In genomic region chr2:162520959-162521358, GRCh38 we compare ENCODE assay signal across 26 cellular contexts.
"Had no signal": no experiment of that assay in that cellular context is flagged by ENCODE, and none has a peak within 500 bp of the region (broad histone marks: within the 10 kb centered on the region; RNA-seq: fewer than 3 reads in every experiment).

No MANE protein-coding gene starts in this region.

- H3K4me1 ChIP-seq: body of pancreas, colonic mucosa, gastrocnemius medialis, left ventricle myocardium inferior, neural progenitor cell, spleen, suprapubic skin, tibial artery, upper lobe of right lung had no signal

- H3K4me2 ChIP-seq: neural progenitor cell had no signal

- ATAC-seq: activated CD4-positive, alpha-beta T cell treated with anti-CD3 and anti-CD28 coated beads for 36 hours; activated naive CD4-positive, alpha-beta T cell treated with anti-CD3 and anti-CD28 coated beads, Interleukin-2, amount 50 U/mL, for 72 hours; activated T-cell treated with anti-CD3 and anti-CD28 coated beads, Interleukin-2, amount 50 U/mL, for 72 hours; body of pancreas; gastrocnemius medialis; natural killer cell; right cardiac atrium; upper lobe of right lung had no signal

- H2AFZ ChIP-seq: neural progenitor cell had no signal

- H3K4me3 ChIP-seq: body of pancreas, colonic mucosa, gastrocnemius medialis, left ventricle myocardium inferior, lung, neural progenitor cell, spleen, suprapubic skin, tibial artery, upper lobe of right lung had no signal

- H3K4me3 Mint-ChIP-seq: activated CD4-positive, alpha-beta T cell treated with anti-CD3 and anti-CD28 coated beads for 36 hours; activated T-cell treated with anti-CD3 and anti-CD28 coated beads, Interleukin-2, amount 50 U/mL, for 72 hours; immature natural killer cell; natural killer cell; neural progenitor cell had no signal

- H3K4me1 Mint-ChIP-seq: activated CD4-positive, alpha-beta T cell treated with anti-CD3 and anti-CD28 coated beads for 36 hours; immature natural killer cell; natural killer cell had no signal

- DNase-seq: activated CD4-positive, alpha-beta T cell treated with anti-CD3 and anti-CD28 coated beads for 36 hours; activated CD4-positive, CD25-positive, alpha-beta regulatory T cell; activated naive CD4-positive, alpha-beta T cell; activated T-cell treated with anti-CD3 and anti-CD28 coated beads for 4 hours; activated T-cell treated with anti-CD3 and anti-CD28 coated beads, Interleukin-2, amount 50 U/mL, for 72 hours; aorta; body of pancreas; cerebellar nuclear complex; colonic mucosa; effector CD8-positive, alpha-beta T cell; erythroblast; gastrocnemius medialis; hypothalamus; immature natural killer cell; left ventricle myocardium inferior; mesendoderm; natural killer cell; right cardiac atrium; spleen; stimulated activated naive CD4-positive, alpha-beta T cell; tibial artery; upper lobe of right lung had no signal

- H3K27me3 ChIP-seq: body of pancreas, colonic mucosa, gastrocnemius medialis, neural progenitor cell, spleen, suprapubic skin, tibial artery, upper lobe of right lung had no signal

- H3K36me3 Mint-ChIP-seq: activated naive CD4-positive, alpha-beta T cell treated with anti-CD3 and anti-CD28 coated beads, Interleukin-2, amount 50 U/mL, for 72 hours; natural killer cell; neural progenitor cell had no signal

- H3K27ac Mint-ChIP-seq: activated CD4-positive, alpha-beta T cell treated with anti-CD3 and anti-CD28 coated beads for 36 hours; activated naive CD4-positive, alpha-beta T cell treated with anti-CD3 and anti-CD28 coated beads, Interleukin-2, amount 50 U/mL, for 72 hours; activated T-cell treated with anti-CD3 and anti-CD28 coated beads, Interleukin-2, amount 50 U/mL, for 72 hours; immature natural killer cell; natural killer cell; neural progenitor cell had no signal

- H3K36me3 ChIP-seq: colonic mucosa, gastrocnemius medialis, left ventricle myocardium inferior, neural progenitor cell, spleen, suprapubic skin, tibial artery, upper lobe of right lung had no signal

- H3K27ac ChIP-seq: body of pancreas, colonic mucosa, gastrocnemius medialis, left ventricle myocardium inferior, neural progenitor cell, spleen, suprapubic skin, tibial artery, upper lobe of right lung had no signal
